In genomic region chr6:91761621-91762020, GRCh38 we compare ENCODE assay signal across 1 cellular context.
A peak's percentile ranks its signal among the peaks of the same experiment; 100 is the strongest.
TF ChIP-seq lines count a peak whose summit lies in the region.

No MANE protein-coding gene starts in this region.

TF ChIP-seq in GM12878, 131 proteins besides CTCF, POLR2A, EP300 and RAD21 (continued from another document):
- TF ChIP-seq, protein P1, sequence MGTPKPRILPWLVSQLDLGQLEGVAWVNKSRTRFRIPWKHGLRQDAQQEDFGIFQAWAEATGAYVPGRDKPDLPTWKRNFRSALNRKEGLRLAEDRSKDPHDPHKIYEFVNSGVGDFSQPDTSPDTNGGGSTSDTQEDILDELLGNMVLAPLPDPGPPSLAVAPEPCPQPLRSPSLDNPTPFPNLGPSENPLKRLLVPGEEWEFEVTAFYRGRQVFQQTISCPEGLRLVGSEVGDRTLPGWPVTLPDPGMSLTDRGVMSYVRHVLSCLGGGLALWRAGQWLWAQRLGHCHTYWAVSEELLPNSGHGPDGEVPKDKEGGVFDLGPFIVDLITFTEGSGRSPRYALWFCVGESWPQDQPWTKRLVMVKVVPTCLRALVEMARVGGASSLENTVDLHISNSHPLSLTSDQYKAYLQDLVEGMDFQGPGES (IDR thresholded peaks at IDR 0.05): no peak
- TF ChIP-seq, protein P2, sequence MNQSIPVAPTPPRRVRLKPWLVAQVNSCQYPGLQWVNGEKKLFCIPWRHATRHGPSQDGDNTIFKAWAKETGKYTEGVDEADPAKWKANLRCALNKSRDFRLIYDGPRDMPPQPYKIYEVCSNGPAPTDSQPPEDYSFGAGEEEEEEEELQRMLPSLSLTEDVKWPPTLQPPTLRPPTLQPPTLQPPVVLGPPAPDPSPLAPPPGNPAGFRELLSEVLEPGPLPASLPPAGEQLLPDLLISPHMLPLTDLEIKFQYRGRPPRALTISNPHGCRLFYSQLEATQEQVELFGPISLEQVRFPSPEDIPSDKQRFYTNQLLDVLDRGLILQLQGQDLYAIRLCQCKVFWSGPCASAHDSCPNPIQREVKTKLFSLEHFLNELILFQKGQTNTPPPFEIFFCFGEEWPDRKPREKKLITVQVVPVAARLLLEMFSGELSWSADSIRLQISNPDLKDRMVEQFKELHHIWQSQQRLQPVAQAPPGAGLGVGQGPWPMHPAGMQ (IDR thresholded peaks at IDR 0.05; ENCODE audit: borderline replicate concordance): no peak
- TF ChIP-seq IKZF1 (conservative IDR thresholded peaks at IDR 0.05) (peak; percentile 46), IKZF2 (IDR thresholded peaks at IDR 0.05) (peak; percentile 67 to 70; a peak in 3 of 4 replicates), NFXL1 (IDR thresholded peaks at IDR 0.05; ENCODE audit: borderline replicate concordance) (no peak), DPF2 (IDR thresholded peaks at IDR 0.05) (peak; percentile 49), PBX3 (IDR thresholded peaks at IDR 0.05; ENCODE audit: insufficient replicate concordance, low read depth, low read length) (no peak), MTA2 (IDR thresholded peaks at IDR 0.05; ENCODE audit: low read depth) (peak; percentile 55), TCF7 (IDR thresholded peaks at IDR 0.05; ENCODE audit: borderline replicate concordance) (no peak), JUND (IDR thresholded peaks at IDR 0.05; ENCODE audit: low read depth, low read length) (no peak)
- TF ChIP-seq, protein P3, sequence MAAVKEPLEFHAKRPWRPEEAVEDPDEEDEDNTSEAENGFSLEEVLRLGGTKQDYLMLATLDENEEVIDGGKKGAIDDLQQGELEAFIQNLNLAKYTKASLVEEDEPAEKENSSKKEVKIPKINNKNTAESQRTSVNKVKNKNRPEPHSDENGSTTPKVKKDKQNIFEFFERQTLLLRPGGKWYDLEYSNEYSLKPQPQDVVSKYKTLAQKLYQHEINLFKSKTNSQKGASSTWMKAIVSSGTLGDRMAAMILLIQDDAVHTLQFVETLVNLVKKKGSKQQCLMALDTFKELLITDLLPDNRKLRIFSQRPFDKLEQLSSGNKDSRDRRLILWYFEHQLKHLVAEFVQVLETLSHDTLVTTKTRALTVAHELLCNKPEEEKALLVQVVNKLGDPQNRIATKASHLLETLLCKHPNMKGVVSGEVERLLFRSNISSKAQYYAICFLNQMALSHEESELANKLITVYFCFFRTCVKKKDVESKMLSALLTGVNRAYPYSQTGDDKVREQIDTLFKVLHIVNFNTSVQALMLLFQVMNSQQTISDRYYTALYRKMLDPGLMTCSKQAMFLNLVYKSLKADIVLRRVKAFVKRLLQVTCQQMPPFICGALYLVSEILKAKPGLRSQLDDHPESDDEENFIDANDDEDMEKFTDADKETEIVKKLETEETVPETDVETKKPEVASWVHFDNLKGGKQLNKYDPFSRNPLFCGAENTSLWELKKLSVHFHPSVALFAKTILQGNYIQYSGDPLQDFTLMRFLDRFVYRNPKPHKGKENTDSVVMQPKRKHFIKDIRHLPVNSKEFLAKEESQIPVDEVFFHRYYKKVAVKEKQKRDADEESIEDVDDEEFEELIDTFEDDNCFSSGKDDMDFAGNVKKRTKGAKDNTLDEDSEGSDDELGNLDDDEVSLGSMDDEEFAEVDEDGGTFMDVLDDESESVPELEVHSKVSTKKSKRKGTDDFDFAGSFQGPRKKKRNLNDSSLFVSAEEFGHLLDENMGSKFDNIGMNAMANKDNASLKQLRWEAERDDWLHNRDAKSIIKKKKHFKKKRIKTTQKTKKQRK (IDR thresholded peaks at IDR 0.05; ENCODE audit: low read depth, low read length): no peak
- TF ChIP-seq, protein P4, sequence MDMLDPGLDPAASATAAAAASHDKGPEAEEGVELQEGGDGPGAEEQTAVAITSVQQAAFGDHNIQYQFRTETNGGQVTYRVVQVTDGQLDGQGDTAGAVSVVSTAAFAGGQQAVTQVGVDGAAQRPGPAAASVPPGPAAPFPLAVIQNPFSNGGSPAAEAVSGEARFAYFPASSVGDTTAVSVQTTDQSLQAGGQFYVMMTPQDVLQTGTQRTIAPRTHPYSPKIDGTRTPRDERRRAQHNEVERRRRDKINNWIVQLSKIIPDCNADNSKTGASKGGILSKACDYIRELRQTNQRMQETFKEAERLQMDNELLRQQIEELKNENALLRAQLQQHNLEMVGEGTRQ (IDR thresholded peaks at IDR 0.05; ENCODE audit: borderline replicate concordance, low read depth, low read length): no peak
